In the genomic region with DNA sequence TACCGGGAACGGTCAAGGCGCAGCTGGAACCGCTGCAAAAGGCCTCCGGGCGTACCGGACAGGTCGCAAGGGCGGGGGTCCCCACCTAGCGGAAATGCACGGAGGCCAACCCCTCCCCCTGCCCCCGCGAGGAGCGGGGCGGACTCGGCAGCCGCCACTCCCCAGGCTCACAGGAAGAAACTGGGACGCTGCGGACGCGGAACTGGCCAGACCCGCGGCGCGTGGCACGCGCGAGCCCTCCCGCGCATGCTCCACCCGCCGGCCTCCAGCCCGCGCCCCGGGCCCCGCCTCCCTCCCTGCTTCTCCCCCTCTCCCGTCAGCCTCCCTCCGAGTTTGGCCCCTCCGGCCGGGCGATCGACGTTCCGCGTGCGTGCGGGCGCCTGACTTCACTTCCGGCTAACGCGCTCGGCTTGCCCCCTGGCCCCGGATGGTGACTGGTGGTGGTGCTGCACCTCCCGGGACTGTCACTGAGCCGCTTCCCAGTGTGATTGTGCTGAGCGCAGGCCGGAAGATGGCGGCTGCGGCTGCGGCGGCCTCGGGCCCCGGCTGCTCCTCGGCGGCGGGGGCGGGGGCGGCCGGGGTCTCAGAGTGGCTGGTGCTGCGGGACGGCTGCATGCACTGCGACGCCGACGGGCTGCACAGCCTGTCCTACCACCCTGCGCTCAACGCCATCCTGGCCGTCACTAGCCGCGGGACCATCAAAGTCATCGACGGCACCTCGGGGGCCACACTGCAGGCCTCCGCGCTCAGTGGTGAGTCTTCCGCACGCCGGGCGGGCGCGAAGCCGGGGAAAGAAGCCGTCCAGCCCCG, we compare ENCODE assay signal across 1 cellular context.
TF ChIP-seq lines count a peak whose summit lies in the region.

A gene with protein sequence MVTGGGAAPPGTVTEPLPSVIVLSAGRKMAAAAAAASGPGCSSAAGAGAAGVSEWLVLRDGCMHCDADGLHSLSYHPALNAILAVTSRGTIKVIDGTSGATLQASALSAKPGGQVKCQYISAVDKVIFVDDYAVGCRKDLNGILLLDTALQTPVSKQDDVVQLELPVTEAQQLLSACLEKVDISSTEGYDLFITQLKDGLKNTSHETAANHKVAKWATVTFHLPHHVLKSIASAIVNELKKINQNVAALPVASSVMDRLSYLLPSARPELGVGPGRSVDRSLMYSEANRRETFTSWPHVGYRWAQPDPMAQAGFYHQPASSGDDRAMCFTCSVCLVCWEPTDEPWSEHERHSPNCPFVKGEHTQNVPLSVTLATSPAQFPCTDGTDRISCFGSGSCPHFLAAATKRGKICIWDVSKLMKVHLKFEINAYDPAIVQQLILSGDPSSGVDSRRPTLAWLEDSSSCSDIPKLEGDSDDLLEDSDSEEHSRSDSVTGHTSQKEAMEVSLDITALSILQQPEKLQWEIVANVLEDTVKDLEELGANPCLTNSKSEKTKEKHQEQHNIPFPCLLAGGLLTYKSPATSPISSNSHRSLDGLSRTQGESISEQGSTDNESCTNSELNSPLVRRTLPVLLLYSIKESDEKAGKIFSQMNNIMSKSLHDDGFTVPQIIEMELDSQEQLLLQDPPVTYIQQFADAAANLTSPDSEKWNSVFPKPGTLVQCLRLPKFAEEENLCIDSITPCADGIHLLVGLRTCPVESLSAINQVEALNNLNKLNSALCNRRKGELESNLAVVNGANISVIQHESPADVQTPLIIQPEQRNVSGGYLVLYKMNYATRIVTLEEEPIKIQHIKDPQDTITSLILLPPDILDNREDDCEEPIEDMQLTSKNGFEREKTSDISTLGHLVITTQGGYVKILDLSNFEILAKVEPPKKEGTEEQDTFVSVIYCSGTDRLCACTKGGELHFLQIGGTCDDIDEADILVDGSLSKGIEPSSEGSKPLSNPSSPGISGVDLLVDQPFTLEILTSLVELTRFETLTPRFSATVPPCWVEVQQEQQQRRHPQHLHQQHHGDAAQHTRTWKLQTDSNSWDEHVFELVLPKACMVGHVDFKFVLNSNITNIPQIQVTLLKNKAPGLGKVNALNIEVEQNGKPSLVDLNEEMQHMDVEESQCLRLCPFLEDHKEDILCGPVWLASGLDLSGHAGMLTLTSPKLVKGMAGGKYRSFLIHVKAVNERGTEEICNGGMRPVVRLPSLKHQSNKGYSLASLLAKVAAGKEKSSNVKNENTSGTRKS (N-terminal part only) (plus strand): TSS at position 289 of the 810 bp plus-strand sequence. CDS start 139 bp downstream, at position 428.

TF ChIP-seq in GM12878, 131 proteins besides CTCF, POLR2A, EP300 and RAD21 (continued from another document and continues in another):
- TF ChIP-seq, protein P1, sequence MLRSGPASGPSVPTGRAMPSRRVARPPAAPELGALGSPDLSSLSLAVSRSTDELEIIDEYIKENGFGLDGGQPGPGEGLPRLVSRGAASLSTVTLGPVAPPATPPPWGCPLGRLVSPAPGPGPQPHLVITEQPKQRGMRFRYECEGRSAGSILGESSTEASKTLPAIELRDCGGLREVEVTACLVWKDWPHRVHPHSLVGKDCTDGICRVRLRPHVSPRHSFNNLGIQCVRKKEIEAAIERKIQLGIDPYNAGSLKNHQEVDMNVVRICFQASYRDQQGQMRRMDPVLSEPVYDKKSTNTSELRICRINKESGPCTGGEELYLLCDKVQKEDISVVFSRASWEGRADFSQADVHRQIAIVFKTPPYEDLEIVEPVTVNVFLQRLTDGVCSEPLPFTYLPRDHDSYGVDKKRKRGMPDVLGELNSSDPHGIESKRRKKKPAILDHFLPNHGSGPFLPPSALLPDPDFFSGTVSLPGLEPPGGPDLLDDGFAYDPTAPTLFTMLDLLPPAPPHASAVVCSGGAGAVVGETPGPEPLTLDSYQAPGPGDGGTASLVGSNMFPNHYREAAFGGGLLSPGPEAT (IDR thresholded peaks at IDR 0.05; ENCODE audit: low read depth), result no peak; the same call in 1 of the 2 replicates
- TF ChIP-seq ZSCAN29 (IDR thresholded peaks at IDR 0.05) (peak; percentile 75; the same call in 1 of the 2 replicates), RUNX3 (IDR thresholded peaks at IDR 0.05; ENCODE audit: low read length) (no peak; the same call in 1 of the 2 replicates), MTA3 (IDR thresholded peaks at IDR 0.05; ENCODE audit: borderline replicate concordance, low read length) (no peak), NR2C1 (IDR thresholded peaks at IDR 0.05) (peak; percentile 96), FOS (IDR thresholded peaks at IDR 0.05; ENCODE audit: borderline replicate concordance, extremely low read depth, insufficient read length) (no peak), TAF1 (IDR thresholded peaks at IDR 0.05; ENCODE audit: borderline replicate concordance, low read depth, low read length) (peak; percentile 91), ZNF24 (IDR thresholded peaks at IDR 0.05) (no peak), ATF7 (IDR thresholded peaks at IDR 0.05; ENCODE audit: low read depth) (no peak), ZNF217 (IDR thresholded peaks at IDR 0.05) (peak; percentile 58; the same call in 1 of the 2 replicates), RCOR1 (conservative IDR thresholded peaks at IDR 0.05; ENCODE audit: low read depth, low read length) (0 out of 2 replicates have a peak, but pooled peaks have one; percentile 40), IRF4 (IDR thresholded peaks at IDR 0.05; ENCODE audit: low read depth, low read length) (0 out of 2 replicates have a peak, but pooled peaks have one; percentile 20), TBL1XR1 (IDR thresholded peaks at IDR 0.05; ENCODE audit: low read depth, low read length) (peak; percentile 61; the same call in 1 of the 2 replicates)
- TF ChIP-seq, protein P2, sequence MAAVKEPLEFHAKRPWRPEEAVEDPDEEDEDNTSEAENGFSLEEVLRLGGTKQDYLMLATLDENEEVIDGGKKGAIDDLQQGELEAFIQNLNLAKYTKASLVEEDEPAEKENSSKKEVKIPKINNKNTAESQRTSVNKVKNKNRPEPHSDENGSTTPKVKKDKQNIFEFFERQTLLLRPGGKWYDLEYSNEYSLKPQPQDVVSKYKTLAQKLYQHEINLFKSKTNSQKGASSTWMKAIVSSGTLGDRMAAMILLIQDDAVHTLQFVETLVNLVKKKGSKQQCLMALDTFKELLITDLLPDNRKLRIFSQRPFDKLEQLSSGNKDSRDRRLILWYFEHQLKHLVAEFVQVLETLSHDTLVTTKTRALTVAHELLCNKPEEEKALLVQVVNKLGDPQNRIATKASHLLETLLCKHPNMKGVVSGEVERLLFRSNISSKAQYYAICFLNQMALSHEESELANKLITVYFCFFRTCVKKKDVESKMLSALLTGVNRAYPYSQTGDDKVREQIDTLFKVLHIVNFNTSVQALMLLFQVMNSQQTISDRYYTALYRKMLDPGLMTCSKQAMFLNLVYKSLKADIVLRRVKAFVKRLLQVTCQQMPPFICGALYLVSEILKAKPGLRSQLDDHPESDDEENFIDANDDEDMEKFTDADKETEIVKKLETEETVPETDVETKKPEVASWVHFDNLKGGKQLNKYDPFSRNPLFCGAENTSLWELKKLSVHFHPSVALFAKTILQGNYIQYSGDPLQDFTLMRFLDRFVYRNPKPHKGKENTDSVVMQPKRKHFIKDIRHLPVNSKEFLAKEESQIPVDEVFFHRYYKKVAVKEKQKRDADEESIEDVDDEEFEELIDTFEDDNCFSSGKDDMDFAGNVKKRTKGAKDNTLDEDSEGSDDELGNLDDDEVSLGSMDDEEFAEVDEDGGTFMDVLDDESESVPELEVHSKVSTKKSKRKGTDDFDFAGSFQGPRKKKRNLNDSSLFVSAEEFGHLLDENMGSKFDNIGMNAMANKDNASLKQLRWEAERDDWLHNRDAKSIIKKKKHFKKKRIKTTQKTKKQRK (IDR thresholded peaks at IDR 0.05; ENCODE audit: low read depth, low read length), result no peak
- TF ChIP-seq, protein P3, sequence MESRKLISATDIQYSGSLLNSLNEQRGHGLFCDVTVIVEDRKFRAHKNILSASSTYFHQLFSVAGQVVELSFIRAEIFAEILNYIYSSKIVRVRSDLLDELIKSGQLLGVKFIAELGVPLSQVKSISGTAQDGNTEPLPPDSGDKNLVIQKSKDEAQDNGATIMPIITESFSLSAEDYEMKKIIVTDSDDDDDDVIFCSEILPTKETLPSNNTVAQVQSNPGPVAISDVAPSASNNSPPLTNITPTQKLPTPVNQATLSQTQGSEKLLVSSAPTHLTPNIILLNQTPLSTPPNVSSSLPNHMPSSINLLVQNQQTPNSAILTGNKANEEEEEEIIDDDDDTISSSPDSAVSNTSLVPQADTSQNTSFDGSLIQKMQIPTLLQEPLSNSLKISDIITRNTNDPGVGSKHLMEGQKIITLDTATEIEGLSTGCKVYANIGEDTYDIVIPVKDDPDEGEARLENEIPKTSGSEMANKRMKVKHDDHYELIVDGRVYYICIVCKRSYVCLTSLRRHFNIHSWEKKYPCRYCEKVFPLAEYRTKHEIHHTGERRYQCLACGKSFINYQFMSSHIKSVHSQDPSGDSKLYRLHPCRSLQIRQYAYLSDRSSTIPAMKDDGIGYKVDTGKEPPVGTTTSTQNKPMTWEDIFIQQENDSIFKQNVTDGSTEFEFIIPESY (IDR thresholded peaks at IDR 0.05), result no peak
- TF ChIP-seq, protein P4, sequence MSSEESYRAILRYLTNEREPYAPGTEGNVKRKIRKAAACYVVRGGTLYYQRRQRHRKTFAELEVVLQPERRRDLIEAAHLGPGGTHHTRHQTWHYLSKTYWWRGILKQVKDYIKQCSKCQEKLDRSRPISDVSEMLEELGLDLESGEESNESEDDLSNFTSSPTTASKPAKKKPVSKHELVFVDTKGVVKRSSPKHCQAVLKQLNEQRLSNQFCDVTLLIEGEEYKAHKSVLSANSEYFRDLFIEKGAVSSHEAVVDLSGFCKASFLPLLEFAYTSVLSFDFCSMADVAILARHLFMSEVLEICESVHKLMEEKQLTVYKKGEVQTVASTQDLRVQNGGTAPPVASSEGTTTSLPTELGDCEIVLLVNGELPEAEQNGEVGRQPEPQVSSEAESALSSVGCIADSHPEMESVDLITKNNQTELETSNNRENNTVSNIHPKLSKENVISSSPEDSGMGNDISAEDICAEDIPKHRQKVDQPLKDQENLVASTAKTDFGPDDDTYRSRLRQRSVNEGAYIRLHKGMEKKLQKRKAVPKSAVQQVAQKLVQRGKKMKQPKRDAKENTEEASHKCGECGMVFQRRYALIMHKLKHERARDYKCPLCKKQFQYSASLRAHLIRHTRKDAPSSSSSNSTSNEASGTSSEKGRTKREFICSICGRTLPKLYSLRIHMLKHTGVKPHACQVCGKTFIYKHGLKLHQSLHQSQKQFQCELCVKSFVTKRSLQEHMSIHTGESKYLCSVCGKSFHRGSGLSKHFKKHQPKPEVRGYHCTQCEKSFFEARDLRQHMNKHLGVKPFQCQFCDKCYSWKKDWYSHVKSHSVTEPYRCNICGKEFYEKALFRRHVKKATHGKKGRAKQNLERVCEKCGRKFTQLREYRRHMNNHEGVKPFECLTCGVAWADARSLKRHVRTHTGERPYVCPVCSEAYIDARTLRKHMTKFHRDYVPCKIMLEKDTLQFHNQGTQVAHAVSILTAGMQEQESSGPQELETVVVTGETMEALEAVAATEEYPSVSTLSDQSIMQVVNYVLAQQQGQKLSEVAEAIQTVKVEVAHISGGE (CRISPR knock-in tag; IDR thresholded peaks at IDR 0.05), result peak; percentile 64
- TF ChIP-seq, protein P5, sequence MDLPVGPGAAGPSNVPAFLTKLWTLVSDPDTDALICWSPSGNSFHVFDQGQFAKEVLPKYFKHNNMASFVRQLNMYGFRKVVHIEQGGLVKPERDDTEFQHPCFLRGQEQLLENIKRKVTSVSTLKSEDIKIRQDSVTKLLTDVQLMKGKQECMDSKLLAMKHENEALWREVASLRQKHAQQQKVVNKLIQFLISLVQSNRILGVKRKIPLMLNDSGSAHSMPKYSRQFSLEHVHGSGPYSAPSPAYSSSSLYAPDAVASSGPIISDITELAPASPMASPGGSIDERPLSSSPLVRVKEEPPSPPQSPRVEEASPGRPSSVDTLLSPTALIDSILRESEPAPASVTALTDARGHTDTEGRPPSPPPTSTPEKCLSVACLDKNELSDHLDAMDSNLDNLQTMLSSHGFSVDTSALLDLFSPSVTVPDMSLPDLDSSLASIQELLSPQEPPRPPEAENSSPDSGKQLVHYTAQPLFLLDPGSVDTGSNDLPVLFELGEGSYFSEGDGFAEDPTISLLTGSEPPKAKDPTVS (IDR thresholded peaks at IDR 0.05; ENCODE audit: low read depth, low read length), result no peak
- TF ChIP-seq, protein P6, sequence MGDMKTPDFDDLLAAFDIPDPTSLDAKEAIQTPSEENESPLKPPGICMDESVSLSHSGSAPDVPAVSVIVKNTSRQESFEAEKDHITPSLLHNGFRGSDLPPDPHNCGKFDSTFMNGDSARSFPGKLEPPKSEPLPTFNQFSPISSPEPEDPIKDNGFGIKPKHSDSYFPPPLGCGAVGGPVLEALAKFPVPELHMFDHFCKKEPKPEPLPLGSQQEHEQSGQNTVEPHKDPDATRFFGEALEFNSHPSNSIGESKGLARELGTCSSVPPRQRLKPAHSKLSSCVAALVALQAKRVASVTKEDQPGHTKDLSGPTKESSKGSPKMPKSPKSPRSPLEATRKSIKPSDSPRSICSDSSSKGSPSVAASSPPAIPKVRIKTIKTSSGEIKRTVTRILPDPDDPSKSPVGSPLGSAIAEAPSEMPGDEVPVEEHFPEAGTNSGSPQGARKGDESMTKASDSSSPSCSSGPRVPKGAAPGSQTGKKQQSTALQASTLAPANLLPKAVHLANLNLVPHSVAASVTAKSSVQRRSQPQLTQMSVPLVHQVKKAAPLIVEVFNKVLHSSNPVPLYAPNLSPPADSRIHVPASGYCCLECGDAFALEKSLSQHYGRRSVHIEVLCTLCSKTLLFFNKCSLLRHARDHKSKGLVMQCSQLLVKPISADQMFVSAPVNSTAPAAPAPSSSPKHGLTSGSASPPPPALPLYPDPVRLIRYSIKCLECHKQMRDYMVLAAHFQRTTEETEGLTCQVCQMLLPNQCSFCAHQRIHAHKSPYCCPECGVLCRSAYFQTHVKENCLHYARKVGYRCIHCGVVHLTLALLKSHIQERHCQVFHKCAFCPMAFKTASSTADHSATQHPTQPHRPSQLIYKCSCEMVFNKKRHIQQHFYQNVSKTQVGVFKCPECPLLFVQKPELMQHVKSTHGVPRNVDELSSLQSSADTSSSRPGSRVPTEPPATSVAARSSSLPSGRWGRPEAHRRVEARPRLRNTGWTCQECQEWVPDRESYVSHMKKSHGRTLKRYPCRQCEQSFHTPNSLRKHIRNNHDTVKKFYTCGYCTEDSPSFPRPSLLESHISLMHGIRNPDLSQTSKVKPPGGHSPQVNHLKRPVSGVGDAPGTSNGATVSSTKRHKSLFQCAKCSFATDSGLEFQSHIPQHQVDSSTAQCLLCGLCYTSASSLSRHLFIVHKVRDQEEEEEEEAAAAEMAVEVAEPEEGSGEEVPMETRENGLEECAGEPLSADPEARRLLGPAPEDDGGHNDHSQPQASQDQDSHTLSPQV (IDR thresholded peaks at IDR 0.05), result 0 out of 2 replicates have a peak, but pooled peaks have one; percentile 52
- TF ChIP-seq, protein P7, sequence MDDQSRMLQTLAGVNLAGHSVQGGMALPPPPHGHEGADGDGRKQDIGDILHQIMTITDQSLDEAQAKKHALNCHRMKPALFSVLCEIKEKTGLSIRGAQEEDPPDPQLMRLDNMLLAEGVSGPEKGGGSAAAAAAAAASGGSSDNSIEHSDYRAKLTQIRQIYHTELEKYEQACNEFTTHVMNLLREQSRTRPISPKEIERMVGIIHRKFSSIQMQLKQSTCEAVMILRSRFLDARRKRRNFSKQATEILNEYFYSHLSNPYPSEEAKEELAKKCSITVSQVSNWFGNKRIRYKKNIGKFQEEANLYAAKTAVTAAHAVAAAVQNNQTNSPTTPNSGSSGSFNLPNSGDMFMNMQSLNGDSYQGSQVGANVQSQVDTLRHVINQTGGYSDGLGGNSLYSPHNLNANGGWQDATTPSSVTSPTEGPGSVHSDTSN (IDR thresholded peaks at IDR 0.05; ENCODE audit: insufficient replicate concordance, low read depth, low read length), result no peak
- TF ChIP-seq, protein P8, sequence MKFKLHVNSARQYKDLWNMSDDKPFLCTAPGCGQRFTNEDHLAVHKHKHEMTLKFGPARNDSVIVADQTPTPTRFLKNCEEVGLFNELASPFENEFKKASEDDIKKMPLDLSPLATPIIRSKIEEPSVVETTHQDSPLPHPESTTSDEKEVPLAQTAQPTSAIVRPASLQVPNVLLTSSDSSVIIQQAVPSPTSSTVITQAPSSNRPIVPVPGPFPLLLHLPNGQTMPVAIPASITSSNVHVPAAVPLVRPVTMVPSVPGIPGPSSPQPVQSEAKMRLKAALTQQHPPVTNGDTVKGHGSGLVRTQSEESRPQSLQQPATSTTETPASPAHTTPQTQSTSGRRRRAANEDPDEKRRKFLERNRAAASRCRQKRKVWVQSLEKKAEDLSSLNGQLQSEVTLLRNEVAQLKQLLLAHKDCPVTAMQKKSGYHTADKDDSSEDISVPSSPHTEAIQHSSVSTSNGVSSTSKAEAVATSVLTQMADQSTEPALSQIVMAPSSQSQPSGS (IDR thresholded peaks at IDR 0.05; ENCODE audit: low read length), result no peak; the same call in 1 of the 2 replicates
